Comparison of ENCODE assay signal across 1 cellular context in the genomic region with DNA sequence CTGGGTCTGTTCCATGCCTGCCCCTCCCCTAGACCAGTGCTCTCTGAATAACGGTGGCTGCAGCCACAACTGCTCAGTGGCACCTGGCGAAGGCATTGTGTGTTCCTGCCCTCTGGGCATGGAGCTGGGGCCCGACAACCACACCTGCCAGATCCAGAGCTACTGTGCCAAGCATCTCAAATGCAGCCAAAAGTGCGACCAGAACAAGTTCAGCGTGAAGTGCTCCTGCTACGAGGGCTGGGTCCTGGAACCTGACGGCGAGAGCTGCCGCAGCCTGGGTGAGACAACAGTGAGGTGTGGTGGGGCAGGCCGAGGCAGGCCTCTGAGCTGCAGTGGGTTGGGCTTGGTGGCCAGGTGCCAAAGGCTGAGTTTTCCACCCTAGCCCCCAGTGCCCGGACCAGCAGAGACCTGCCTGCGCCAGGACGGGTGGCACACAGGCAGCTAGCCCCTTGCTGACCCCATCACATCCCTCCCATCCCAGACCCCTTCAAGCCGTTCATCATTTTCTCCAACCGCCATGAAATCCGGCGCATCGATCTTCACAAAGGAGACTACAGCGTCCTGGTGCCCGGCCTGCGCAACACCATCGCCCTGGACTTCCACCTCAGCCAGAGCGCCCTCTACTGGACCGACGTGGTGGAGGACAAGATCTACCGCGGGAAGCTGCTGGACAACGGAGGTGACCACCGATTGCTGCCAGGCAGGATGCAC.
TF ChIP-seq lines count a peak whose summit lies in the region.

No MANE protein-coding gene starts in this region.

TF ChIP-seq in K562, 482 proteins besides CTCF, POLR2A, EP300 and RAD21 (continues in another document):
- TF ChIP-seq HNRNPUL1 (IDR thresholded peaks at IDR 0.05; ENCODE audit: low read length) (no peak), SRSF3 (IDR thresholded peaks at IDR 0.05; ENCODE audit: insufficient read depth, low read length) (no peak), ZNF217 (CRISPR knock-in tag; IDR thresholded peaks at IDR 0.05) (no peak), SUPT5H (IDR thresholded peaks at IDR 0.05) (no peak), CTBP1 (IDR thresholded peaks at IDR 0.05; ENCODE audit: borderline replicate concordance) (peak; percentile 66), BACH1 (tag; IDR thresholded peaks at IDR 0.05) (no peak), PRPF4 (IDR thresholded peaks at IDR 0.05; ENCODE audit: insufficient read depth, low read depth, low read length, poor library complexity, severe bottlenecking) (no peak), ZNF764 (CRISPR knock-in tag; IDR thresholded peaks at IDR 0.05; ENCODE audit: low read depth) (no peak), CEBPG (CRISPR knock-in tag; IDR thresholded peaks at IDR 0.05) (no peak; the same call in 1 of the 2 replicates), CEBPG (tag; conservative IDR thresholded peaks at IDR 0.05 in 1 of 2, IDR thresholded peaks at IDR 0.05 in 1 of 2) (0 out of 4 replicates have a peak, but pooled peaks of 1 of the 2 experiments have one; percentile 39), BCOR (IDR thresholded peaks at IDR 0.05) (peak; percentile 43; the same call in 1 of the 2 replicates), RBM39 (optimal IDR thresholded peaks at IDR 0.05; ENCODE audit: low read depth, low read length) (no peak), TEAD4 (IDR thresholded peaks at IDR 0.05; ENCODE audit: low read length) (no peak), TEAD4 (CRISPR knock-in tag; IDR thresholded peaks at IDR 0.05; ENCODE audit: borderline replicate concordance) (no peak), IRF2 (CRISPR knock-in tag; IDR thresholded peaks at IDR 0.05) (no peak), ZNF146 (CRISPR knock-in tag; IDR thresholded peaks at IDR 0.05; ENCODE audit: unreplicated experiment) (no peak), HSF4 (CRISPR knock-in tag; IDR thresholded peaks at IDR 0.05; ENCODE audit: borderline replicate concordance) (no peak), FOXA1 (IDR thresholded peaks at IDR 0.05; ENCODE audit: borderline replicate concordance) (no peak), ATF1 (CRISPR knock-in tag; IDR thresholded peaks at IDR 0.05) (0 out of 2 replicates have a peak, but pooled peaks have one; percentile 10), ATF1 (tag; IDR thresholded peaks at IDR 0.05) (no peak), BRCA1 (IDR thresholded peaks at IDR 0.05) (no peak), BRCA1 (CRISPR knock-in tag; IDR thresholded peaks at IDR 0.05) (no peak), PURB (CRISPR knock-in tag; IDR thresholded peaks at IDR 0.05; ENCODE audit: low read depth) (no peak), ZNF699 (CRISPR knock-in tag; IDR thresholded peaks at IDR 0.05; ENCODE audit: insufficient replicate concordance) (no peak), CREM (IDR thresholded peaks at IDR 0.05; ENCODE audit: low read depth) (peak; percentile 80), NEUROD1 (IDR thresholded peaks at IDR 0.05; ENCODE audit: borderline replicate concordance, low read depth, low read length, partially characterized antibody) (no peak), ZNF75A (CRISPR knock-in tag; IDR thresholded peaks at IDR 0.05) (no peak), SIN3B (IDR thresholded peaks at IDR 0.05; ENCODE audit: low read depth) (no peak), POLR3A (IDR thresholded peaks at IDR 0.05; ENCODE audit: borderline replicate concordance, extremely low read depth, insufficient read depth, insufficient read length) (no peak), ZNF583 (CRISPR knock-in tag; IDR thresholded peaks at IDR 0.05) (no peak), PHF21A (IDR thresholded peaks at IDR 0.05; ENCODE audit: borderline replicate concordance, low read depth) (0 out of 2 replicates have a peak, but pooled peaks have one; percentile 39), ZNF41 (CRISPR knock-in tag; conservative IDR thresholded peaks at IDR 0.05) (no peak), MYC (IDR thresholded peaks at IDR 0.05; ENCODE audit: low read depth, low read length) (peak; percentile 35; the same call in 1 of the 2 replicates), MYC (CRISPR knock-in tag; IDR thresholded peaks at IDR 0.05; ENCODE audit: borderline replicate concordance, low read depth) (no peak), ARID2 (IDR thresholded peaks at IDR 0.05) (0 out of 2 replicates have a peak, but pooled peaks have one; percentile 22), ZEB2 (IDR thresholded peaks at IDR 0.05) (no peak), SREBF1 (IDR thresholded peaks at IDR 0.05; ENCODE audit: borderline replicate concordance, low read depth, low read length) (no peak), XRCC5 (IDR thresholded peaks at IDR 0.05; ENCODE audit: low read depth, low read length) (0 out of 2 replicates have a peak, but pooled peaks have one; percentile 41), ZNF324 (CRISPR knock-in tag; IDR thresholded peaks at IDR 0.05) (no peak)
- TF ChIP-seq, protein P1, sequence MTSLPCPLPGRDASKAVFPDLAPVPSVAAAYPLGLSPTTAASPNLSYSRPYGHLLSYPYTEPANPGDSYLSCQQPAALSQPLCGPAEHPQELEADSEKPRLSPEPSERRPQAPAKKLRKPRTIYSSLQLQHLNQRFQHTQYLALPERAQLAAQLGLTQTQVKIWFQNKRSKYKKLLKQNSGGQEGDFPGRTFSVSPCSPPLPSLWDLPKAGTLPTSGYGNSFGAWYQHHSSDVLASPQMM (CRISPR knock-in tag; IDR thresholded peaks at IDR 0.05), result no peak
- TF ChIP-seq, protein P2, sequence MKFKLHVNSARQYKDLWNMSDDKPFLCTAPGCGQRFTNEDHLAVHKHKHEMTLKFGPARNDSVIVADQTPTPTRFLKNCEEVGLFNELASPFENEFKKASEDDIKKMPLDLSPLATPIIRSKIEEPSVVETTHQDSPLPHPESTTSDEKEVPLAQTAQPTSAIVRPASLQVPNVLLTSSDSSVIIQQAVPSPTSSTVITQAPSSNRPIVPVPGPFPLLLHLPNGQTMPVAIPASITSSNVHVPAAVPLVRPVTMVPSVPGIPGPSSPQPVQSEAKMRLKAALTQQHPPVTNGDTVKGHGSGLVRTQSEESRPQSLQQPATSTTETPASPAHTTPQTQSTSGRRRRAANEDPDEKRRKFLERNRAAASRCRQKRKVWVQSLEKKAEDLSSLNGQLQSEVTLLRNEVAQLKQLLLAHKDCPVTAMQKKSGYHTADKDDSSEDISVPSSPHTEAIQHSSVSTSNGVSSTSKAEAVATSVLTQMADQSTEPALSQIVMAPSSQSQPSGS (CRISPR knock-in tag; IDR thresholded peaks at IDR 0.05), result no peak
- TF ChIP-seq, protein P3, sequence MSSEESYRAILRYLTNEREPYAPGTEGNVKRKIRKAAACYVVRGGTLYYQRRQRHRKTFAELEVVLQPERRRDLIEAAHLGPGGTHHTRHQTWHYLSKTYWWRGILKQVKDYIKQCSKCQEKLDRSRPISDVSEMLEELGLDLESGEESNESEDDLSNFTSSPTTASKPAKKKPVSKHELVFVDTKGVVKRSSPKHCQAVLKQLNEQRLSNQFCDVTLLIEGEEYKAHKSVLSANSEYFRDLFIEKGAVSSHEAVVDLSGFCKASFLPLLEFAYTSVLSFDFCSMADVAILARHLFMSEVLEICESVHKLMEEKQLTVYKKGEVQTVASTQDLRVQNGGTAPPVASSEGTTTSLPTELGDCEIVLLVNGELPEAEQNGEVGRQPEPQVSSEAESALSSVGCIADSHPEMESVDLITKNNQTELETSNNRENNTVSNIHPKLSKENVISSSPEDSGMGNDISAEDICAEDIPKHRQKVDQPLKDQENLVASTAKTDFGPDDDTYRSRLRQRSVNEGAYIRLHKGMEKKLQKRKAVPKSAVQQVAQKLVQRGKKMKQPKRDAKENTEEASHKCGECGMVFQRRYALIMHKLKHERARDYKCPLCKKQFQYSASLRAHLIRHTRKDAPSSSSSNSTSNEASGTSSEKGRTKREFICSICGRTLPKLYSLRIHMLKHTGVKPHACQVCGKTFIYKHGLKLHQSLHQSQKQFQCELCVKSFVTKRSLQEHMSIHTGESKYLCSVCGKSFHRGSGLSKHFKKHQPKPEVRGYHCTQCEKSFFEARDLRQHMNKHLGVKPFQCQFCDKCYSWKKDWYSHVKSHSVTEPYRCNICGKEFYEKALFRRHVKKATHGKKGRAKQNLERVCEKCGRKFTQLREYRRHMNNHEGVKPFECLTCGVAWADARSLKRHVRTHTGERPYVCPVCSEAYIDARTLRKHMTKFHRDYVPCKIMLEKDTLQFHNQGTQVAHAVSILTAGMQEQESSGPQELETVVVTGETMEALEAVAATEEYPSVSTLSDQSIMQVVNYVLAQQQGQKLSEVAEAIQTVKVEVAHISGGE (CRISPR knock-in tag; IDR thresholded peaks at IDR 0.05), result no peak
- TF ChIP-seq, protein P4, sequence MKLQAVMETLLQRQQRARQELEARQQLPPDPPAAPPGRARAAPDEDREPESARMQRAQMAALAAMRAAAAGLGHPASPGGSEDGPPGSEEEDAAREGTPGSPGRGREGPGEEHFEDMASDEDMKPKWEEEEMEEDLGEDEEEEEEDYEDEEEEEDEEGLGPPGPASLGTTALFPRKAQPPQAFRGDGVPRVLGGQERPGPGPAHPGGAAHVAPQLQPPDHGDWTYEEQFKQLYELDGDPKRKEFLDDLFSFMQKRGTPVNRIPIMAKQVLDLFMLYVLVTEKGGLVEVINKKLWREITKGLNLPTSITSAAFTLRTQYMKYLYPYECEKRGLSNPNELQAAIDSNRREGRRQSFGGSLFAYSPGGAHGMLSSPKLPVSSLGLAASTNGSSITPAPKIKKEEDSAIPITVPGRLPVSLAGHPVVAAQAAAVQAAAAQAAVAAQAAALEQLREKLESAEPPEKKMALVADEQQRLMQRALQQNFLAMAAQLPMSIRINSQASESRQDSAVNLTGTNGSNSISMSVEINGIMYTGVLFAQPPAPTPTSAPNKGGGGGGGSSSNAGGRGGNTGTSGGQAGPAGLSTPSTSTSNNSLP (IDR thresholded peaks at IDR 0.05; ENCODE audit: borderline replicate concordance, low read depth, low read length), result no peak
- TF ChIP-seq, protein P5, sequence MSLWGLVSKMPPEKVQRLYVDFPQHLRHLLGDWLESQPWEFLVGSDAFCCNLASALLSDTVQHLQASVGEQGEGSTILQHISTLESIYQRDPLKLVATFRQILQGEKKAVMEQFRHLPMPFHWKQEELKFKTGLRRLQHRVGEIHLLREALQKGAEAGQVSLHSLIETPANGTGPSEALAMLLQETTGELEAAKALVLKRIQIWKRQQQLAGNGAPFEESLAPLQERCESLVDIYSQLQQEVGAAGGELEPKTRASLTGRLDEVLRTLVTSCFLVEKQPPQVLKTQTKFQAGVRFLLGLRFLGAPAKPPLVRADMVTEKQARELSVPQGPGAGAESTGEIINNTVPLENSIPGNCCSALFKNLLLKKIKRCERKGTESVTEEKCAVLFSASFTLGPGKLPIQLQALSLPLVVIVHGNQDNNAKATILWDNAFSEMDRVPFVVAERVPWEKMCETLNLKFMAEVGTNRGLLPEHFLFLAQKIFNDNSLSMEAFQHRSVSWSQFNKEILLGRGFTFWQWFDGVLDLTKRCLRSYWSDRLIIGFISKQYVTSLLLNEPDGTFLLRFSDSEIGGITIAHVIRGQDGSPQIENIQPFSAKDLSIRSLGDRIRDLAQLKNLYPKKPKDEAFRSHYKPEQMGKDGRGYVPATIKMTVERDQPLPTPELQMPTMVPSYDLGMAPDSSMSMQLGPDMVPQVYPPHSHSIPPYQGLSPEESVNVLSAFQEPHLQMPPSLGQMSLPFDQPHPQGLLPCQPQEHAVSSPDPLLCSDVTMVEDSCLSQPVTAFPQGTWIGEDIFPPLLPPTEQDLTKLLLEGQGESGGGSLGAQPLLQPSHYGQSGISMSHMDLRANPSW (CRISPR knock-in tag; IDR thresholded peaks at IDR 0.05), result peak; percentile 31; the same call in 1 of the 2 replicates
- TF ChIP-seq, protein P6, sequence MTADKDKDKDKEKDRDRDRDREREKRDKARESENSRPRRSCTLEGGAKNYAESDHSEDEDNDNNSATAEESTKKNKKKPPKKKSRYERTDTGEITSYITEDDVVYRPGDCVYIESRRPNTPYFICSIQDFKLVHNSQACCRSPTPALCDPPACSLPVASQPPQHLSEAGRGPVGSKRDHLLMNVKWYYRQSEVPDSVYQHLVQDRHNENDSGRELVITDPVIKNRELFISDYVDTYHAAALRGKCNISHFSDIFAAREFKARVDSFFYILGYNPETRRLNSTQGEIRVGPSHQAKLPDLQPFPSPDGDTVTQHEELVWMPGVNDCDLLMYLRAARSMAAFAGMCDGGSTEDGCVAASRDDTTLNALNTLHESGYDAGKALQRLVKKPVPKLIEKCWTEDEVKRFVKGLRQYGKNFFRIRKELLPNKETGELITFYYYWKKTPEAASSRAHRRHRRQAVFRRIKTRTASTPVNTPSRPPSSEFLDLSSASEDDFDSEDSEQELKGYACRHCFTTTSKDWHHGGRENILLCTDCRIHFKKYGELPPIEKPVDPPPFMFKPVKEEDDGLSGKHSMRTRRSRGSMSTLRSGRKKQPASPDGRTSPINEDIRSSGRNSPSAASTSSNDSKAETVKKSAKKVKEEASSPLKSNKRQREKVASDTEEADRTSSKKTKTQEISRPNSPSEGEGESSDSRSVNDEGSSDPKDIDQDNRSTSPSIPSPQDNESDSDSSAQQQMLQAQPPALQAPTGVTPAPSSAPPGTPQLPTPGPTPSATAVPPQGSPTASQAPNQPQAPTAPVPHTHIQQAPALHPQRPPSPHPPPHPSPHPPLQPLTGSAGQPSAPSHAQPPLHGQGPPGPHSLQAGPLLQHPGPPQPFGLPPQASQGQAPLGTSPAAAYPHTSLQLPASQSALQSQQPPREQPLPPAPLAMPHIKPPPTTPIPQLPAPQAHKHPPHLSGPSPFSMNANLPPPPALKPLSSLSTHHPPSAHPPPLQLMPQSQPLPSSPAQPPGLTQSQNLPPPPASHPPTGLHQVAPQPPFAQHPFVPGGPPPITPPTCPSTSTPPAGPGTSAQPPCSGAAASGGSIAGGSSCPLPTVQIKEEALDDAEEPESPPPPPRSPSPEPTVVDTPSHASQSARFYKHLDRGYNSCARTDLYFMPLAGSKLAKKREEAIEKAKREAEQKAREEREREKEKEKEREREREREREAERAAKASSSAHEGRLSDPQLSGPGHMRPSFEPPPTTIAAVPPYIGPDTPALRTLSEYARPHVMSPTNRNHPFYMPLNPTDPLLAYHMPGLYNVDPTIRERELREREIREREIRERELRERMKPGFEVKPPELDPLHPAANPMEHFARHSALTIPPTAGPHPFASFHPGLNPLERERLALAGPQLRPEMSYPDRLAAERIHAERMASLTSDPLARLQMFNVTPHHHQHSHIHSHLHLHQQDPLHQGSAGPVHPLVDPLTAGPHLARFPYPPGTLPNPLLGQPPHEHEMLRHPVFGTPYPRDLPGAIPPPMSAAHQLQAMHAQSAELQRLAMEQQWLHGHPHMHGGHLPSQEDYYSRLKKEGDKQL (CRISPR knock-in tag; IDR thresholded peaks at IDR 0.05; ENCODE audit: borderline replicate concordance), result no peak
- TF ChIP-seq, protein P7, sequence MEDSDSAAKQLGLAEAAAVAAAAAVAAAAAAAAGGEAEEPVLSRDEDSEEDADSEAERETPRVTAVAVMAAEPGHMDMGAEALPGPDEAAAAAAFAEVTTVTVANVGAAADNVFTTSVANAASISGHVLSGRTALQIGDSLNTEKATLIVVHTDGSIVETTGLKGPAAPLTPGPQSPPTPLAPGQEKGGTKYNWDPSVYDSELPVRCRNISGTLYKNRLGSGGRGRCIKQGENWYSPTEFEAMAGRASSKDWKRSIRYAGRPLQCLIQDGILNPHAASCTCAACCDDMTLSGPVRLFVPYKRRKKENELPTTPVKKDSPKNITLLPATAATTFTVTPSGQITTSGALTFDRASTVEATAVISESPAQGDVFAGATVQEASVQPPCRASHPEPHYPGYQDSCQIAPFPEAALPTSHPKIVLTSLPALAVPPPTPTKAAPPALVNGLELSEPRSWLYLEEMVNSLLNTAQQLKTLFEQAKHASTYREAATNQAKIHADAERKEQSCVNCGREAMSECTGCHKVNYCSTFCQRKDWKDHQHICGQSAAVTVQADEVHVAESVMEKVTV (CRISPR knock-in tag; IDR thresholded peaks at IDR 0.05), result 0 out of 2 replicates have a peak, but pooled peaks have one; percentile 26
